Comparison of ENCODE assay signal across 8 cellular contexts in genomic region chr5:90590-91547, GRCh38. TPM values are rescaled to one million over a fixed set of nuclear protein-coding genes. Genes with fewer than 3 reads are reported as not detected.
A peak's percentile ranks its signal among the peaks of the same experiment; 100 is the strongest.
DNase-seq lines count a peak whose midpoint lies in the region; ATAC-seq lines count a peak whose summit lies in the region.

No MANE protein-coding gene starts in this region.

- peaks cover 3% of the 10 kb centered on the region for H3K4me1 Mint-ChIP-seq in activated CD4-positive, alpha-beta T cell treated with anti-CD3 and anti-CD28 coated beads, Interleukin-2, amount 10 ng/mL, durations not matched to agents 24 days and 14 days

- peaks cover 49% of the 10 kb centered on the region for H3K27me3 Mint-ChIP-seq in activated CD4-positive, alpha-beta T cell treated with anti-CD3 and anti-CD28 coated beads, Interleukin-2, amount 10 ng/mL, durations not matched to agents 24 days and 14 days

- no peak for DNase-seq in activated CD4-positive, alpha-beta T cell treated with anti-CD3 and anti-CD28 coated beads, Interleukin-2, amount 10 ng/mL, durations not matched to agents 24 days and 14 days
- DNase-seq in activated CD4-positive, alpha-beta T cell treated with anti-CD3 and anti-CD28 coated beads, Interleukin-2, amount 50 U/mL, for 48 hours, result no peak
- peak; percentile 73 for DNase-seq in NCI-H748 (lab: John Stamatoyannopoulos, UW; ENCODE audit: unreplicated experiment)
- peak; percentile 59 for DNase-seq in glomerular visceral epithelial cell (ENCODE audit: extremely low spot score)
- DNase-seq in stimulated activated naive CD8-positive, alpha-beta T cell treated with anti-CD3 and anti-CD28 coated beads, Interleukin-15, Interleukin-2, amounts not matched to agents 100 U/mL and 50 U/mL, for 24 hours, result no peak
- DNase-seq in cerebellar cortex (ENCODE audit: low spot score), result no peak

- intact Hi-C loops in activated CD4-positive, alpha-beta T cell treated with anti-CD3 and anti-CD28 coated beads, Interleukin-2, amount 10 ng/mL, durations not matched to agents 24 days and 14 days (cut with micrococcal nuclease), result no loop called here

- H3K4me3 Mint-ChIP-seq in activated CD4-positive, alpha-beta T cell treated with anti-CD3 and anti-CD28 coated beads, Interleukin-2, amount 10 ng/mL, durations not matched to agents 24 days and 14 days, result peak overlapping the region; percentile 33

- H3K36me3 Mint-ChIP-seq in activated CD4-positive, alpha-beta T cell treated with anti-CD3 and anti-CD28 coated beads, Interleukin-2, amount 10 ng/mL, durations not matched to agents 24 days and 14 days (ENCODE audit: low read depth), result no peaks in the 10 kb centered on the region

- H3K9me3 Mint-ChIP-seq in activated CD4-positive, alpha-beta T cell treated with anti-CD3 and anti-CD28 coated beads, Interleukin-2, amount 10 ng/mL, durations not matched to agents 24 days and 14 days, result no peaks in the 10 kb centered on the region

- peak; percentile 42 for ATAC-seq in stimulated activated naive CD8-positive, alpha-beta T cell treated with anti-CD3 and anti-CD28 coated beads, Interleukin-15, Interleukin-2, amounts not matched to agents 100 U/mL and 50 U/mL, for 24 hours
- ATAC-seq in activated CD4-positive, CD25-positive, alpha-beta regulatory T cell treated with anti-CD3 and anti-CD28 coated beads, Interleukin-2, amount 50 U/mL, for 24 hours, result no peak
- no peak for ATAC-seq in GM21619 (IDR thresholded peaks at IDR 0.05; ENCODE audit: unreplicated experiment)

- no peak overlapping the region for H3K27ac Mint-ChIP-seq in activated CD4-positive, alpha-beta T cell treated with anti-CD3 and anti-CD28 coated beads, Interleukin-2, amount 10 ng/mL, durations not matched to agents 24 days and 14 days

RNA-seq across cellular contexts. Expression of gene PLEKHG4B, which starts 1.1 kb away (rescaled TPM):
- total RNA-seq in activated CD4-positive, alpha-beta T cell treated with anti-CD3 and anti-CD28 coated beads, Interleukin-2, amount 10 ng/mL, durations not matched to agents 24 days and 14 days, result not detected in 2 replicates

Comparison
In these comparisons a context has a peak if more than half of its experiments do, and no peak if none do; other contexts are left out.
1. DNase-seq: peak in NCI-H748 (single experiment) and glomerular visceral epithelial cell (single experiment); none in activated CD4-positive, alpha-beta T cell treated with anti-CD3 and anti-CD28 coated beads, Interleukin-2, amount 10 ng/mL, durations not matched to agents 24 days and 14 days (single experiment), activated CD4-positive, alpha-beta T cell treated with anti-CD3 and anti-CD28 coated beads, Interleukin-2, amount 50 U/mL, for 48 hours (0 of 2), stimulated activated naive CD8-positive, alpha-beta T cell treated with anti-CD3 and anti-CD28 coated beads, Interleukin-15, Interleukin-2, amounts not matched to agents 100 U/mL and 50 U/mL, for 24 hours (single experiment) and cerebellar cortex (single experiment).